ENCODE assay signal across 9 cellular contexts in genomic region chrX:154380153-154380552, GRCh38. TPM values are rescaled to one million over a fixed set of nuclear protein-coding genes. Genes with fewer than 3 reads are reported as not detected.
DNase-seq lines count a peak whose midpoint lies in the region; ATAC-seq and TF ChIP-seq lines count a peak whose summit lies in the region.
"Had no signal": no experiment of that assay in that cellular context is flagged by ENCODE, and none has a peak within 500 bp of the region (broad histone marks: within the 10 kb centered on the region; RNA-seq: fewer than 3 reads in every experiment).

No MANE protein-coding gene starts in this region.

- peak overlapping the region; percentile 78 for H3K4me3 Mint-ChIP-seq in activated CD8-positive, alpha-beta memory T cell treated with anti-CD3 and anti-CD28 coated beads, Interleukin-2, amount 10 ng/mL, durations not matched to agents 7 days and 5 days

- peak overlapping the region; percentile 85 for H3K27ac Mint-ChIP-seq in activated CD8-positive, alpha-beta memory T cell treated with anti-CD3 and anti-CD28 coated beads, Interleukin-2, amount 10 ng/mL, durations not matched to agents 7 days and 5 days

- no peak for TF ChIP-seq EP300 in tibial nerve (IDR thresholded peaks at IDR 0.05)

- no peak for TF ChIP-seq RAD21 in liver (IDR thresholded peaks at IDR 0.05)

- CTCF ChIA-PET in activated CD8-positive, alpha-beta memory T cell treated with anti-CD3 and anti-CD28 coated beads, Interleukin-2, amount 10 ng/mL, durations not matched to agents 7 days and 5 days (lab: Charles Lee): no interaction called here

- H3K4me1 ChIP-seq in liver (ENCODE audit: control insufficient read depth in 4 of 4, insufficient read depth in 4 of 4, low read length in 3 of 4) (peaks cover 3 to 11% (median 7%) of the 10 kb centered on the region in 4 donors), tibial nerve (peaks cover 0 to 21% (median 0%) of the 10 kb centered on the region in 4 donors)

- peak overlapping the region; percentile 87 to 91 for H3K9ac ChIP-seq in liver (ENCODE audit: low read depth in 1 of 2, low read length in 2 of 2)

- TF ChIP-seq POLR2A in tibial nerve (IDR thresholded peaks at IDR 0.05): no peak

- WGBS in liver: 33% methylated on average over 13 of the region's 13 CpGs
- WGBS in tibial nerve, 2 donors: 43 to 56% methylated on average over 12 of the region's 13 CpGs

- H3K9me3 ChIP-seq in liver (ENCODE audit: control insufficient read depth in 4 of 4, low read length in 3 of 4) (no peaks in the 10 kb centered on the region), tibial nerve (no peaks in the 10 kb centered on the region)

- H3K27ac ChIP-seq in liver (ENCODE audit: low read depth in 1 of 2, low read length in 2 of 2) (peak overlapping the region; percentile 96 to 98), tibial nerve (peak overlapping the region; percentile 98 to 100 (median 98))

- H3K9me3 Mint-ChIP-seq in activated CD8-positive, alpha-beta memory T cell treated with anti-CD3 and anti-CD28 coated beads, Interleukin-2, amount 10 ng/mL, durations not matched to agents 7 days and 5 days (ENCODE audit: low read depth): no peaks in the 10 kb centered on the region

- ATAC-seq in activated CD8-positive, alpha-beta memory T cell treated with anti-CD3 and anti-CD28 coated beads, Interleukin-2, amount 10 ng/mL, durations not matched to agents 7 days and 5 days: no peak
- no peak for ATAC-seq in HG03565 (IDR thresholded peaks at IDR 0.05; ENCODE audit: unreplicated experiment)

- H3K36me3 ChIP-seq in liver (ENCODE audit: control insufficient read depth in 4 of 4, insufficient read depth in 3 of 4, low read depth in 1 of 4, low read length in 3 of 4): no peaks in the 10 kb centered on the region
- H3K36me3 ChIP-seq in tibial nerve: no peaks in the 10 kb centered on the region

- peaks cover 9% of the 10 kb centered on the region for H3K36me3 Mint-ChIP-seq in activated CD8-positive, alpha-beta memory T cell treated with anti-CD3 and anti-CD28 coated beads, Interleukin-2, amount 10 ng/mL, durations not matched to agents 7 days and 5 days

- peaks cover 27% of the 10 kb centered on the region for H3K4me1 Mint-ChIP-seq in activated CD8-positive, alpha-beta memory T cell treated with anti-CD3 and anti-CD28 coated beads, Interleukin-2, amount 10 ng/mL, durations not matched to agents 7 days and 5 days

- DNase-seq in activated CD8-positive, alpha-beta memory T cell treated with anti-CD3 and anti-CD28 coated beads, Interleukin-2, amount 10 ng/mL, durations not matched to agents 7 days and 5 days: no peak
- no peak for DNase-seq in activated CD8-positive, alpha-beta memory T cell treated with anti-CD3 and anti-CD28 coated beads, Interleukin-2, amount 50 U/mL, for 4 hours
- DNase-seq in astrocyte of the spinal cord (ENCODE audit: low read depth, low spot score) (no peak), tibial nerve (ENCODE audit: low spot score in 2 of 2) (no peak), midbrain (lab: John Stamatoyannopoulos, UW) (no peak)
- no peak for DNase-seq in central memory CD4-positive, alpha-beta T cell
- DNase-seq: NCI-H1694 had no signal

- peak overlapping the region; percentile 67 for H3K4me3 ChIP-seq in astrocyte of the spinal cord (ENCODE audit: low read depth, low read length)
- H3K4me3 ChIP-seq in liver (ENCODE audit: low read depth in 1 of 3, low read length in 3 of 3): peak overlapping the region; percentile 69 to 78 (median 72)
- H3K4me3 ChIP-seq in tibial nerve: peak overlapping the region; percentile 64 to 86 (median 73)

- TF ChIP-seq CTCF in astrocyte of the spinal cord (IDR thresholded peaks at IDR 0.05; ENCODE audit: low read depth, low read length) (no peak), liver (IDR thresholded peaks at IDR 0.05; ENCODE audit: low read depth, low read length, missing input control) (no peak), tibial nerve (IDR thresholded peaks at IDR 0.05) (no peak)

- no peaks in the 10 kb centered on the region for H3K27me3 Mint-ChIP-seq in activated CD8-positive, alpha-beta memory T cell treated with anti-CD3 and anti-CD28 coated beads, Interleukin-2, amount 10 ng/mL, durations not matched to agents 7 days and 5 days

- H3K27me3 ChIP-seq in liver (ENCODE audit: control insufficient read depth in 4 of 4, insufficient read depth in 4 of 4, low read length in 3 of 4) (no peaks in the 10 kb centered on the region), tibial nerve (no peaks in the 10 kb centered on the region)

- in situ Hi-C loops in astrocyte of the spinal cord (cut with HindIII; ENCODE audit: low sequenced_read_pairs): no loop called here

TF ChIP-seq in liver, 16 proteins besides CTCF, POLR2A, EP300 and RAD21:
- TF ChIP-seq ZBTB33 (IDR thresholded peaks at IDR 0.05): no peak
- TF ChIP-seq GABPA (IDR thresholded peaks at IDR 0.05 in 1 of 2, conservative IDR thresholded peaks at IDR 0.05 in 1 of 2): no peak
- TF ChIP-seq FOXA2 (IDR thresholded peaks at IDR 0.05): no peak
- TF ChIP-seq MAX (IDR thresholded peaks at IDR 0.05): no peak
- TF ChIP-seq TAF1 (conservative IDR thresholded peaks at IDR 0.05): no peak

RNA-seq across cellular contexts. Expression of gene EMD, which starts 1.1 kb away (rescaled TPM):
- total RNA-seq in activated CD8-positive, alpha-beta memory T cell treated with anti-CD3 and anti-CD28 coated beads, Interleukin-2, amount 10 ng/mL, durations not matched to agents 7 days and 5 days: 10 to 100 TPM; 64.6 to 70.2 TPM
- total RNA-seq in liver (10 to 100 TPM; 11.6 to 18.5 TPM), tibial nerve (10 to 100 TPM; 38.0 to 72.6 (median 46.7) TPM)
- 10 to 100 TPM; 15.5 to 38.0 TPM for polyA plus RNA-seq in liver

RNA-seq across cellular contexts. Expression of gene FLNA, which starts 5.7 kb away (rescaled TPM):
- 1,000 to 10,000 TPM; 1,602 to 2,011 TPM for total RNA-seq in activated CD8-positive, alpha-beta memory T cell treated with anti-CD3 and anti-CD28 coated beads, Interleukin-2, amount 10 ng/mL, durations not matched to agents 7 days and 5 days
- total RNA-seq in liver: 100 to 1,000 TPM; 150 to 152 TPM
- 10 to 100 TPM; 23.4 to 84.8 TPM for polyA plus RNA-seq in liver
- 1,000 to 10,000 TPM in 3 of 4 donors, 100 to 1,000 TPM in 1; 995 to 1,349 (median 1,139) TPM for total RNA-seq in tibial nerve

RNA-seq across cellular contexts. Expression of gene RPL10, which starts 18.0 kb away (rescaled TPM):
- total RNA-seq in activated CD8-positive, alpha-beta memory T cell treated with anti-CD3 and anti-CD28 coated beads, Interleukin-2, amount 10 ng/mL, durations not matched to agents 7 days and 5 days: 1,000 to 10,000 TPM; 2,013 to 2,356 TPM
- total RNA-seq in liver (1,000 to 10,000 TPM; 1,323 to 1,523 TPM), tibial nerve (1,000 to 10,000 TPM; 4,372 to 6,501 (median 5,244) TPM)
- 1,000 to 10,000 TPM in 1 of 2 donors, 100 to 1,000 TPM in 1; 446 to 1,644 TPM for polyA plus RNA-seq in liver

RNA-seq across cellular contexts. Expression of gene DNASE1L1, which starts 28.9 kb away (rescaled TPM):
- total RNA-seq in activated CD8-positive, alpha-beta memory T cell treated with anti-CD3 and anti-CD28 coated beads, Interleukin-2, amount 10 ng/mL, durations not matched to agents 7 days and 5 days: 10 to 100 TPM; 18.4 to 19.6 TPM
- total RNA-seq in liver: 10 to 100 TPM; 14.6 to 22.1 TPM
- polyA plus RNA-seq in liver: 10 to 100 TPM in 1 of 2 donors, 1 to 10 TPM in 1; 9.3 to 18.7 TPM
- total RNA-seq in tibial nerve: 10 to 100 TPM; 21.4 to 36.0 (median 28.6) TPM

RNA-seq across cellular contexts. Expression of gene TAFAZZIN, which starts 31.2 kb away (rescaled TPM):
- total RNA-seq in activated CD8-positive, alpha-beta memory T cell treated with anti-CD3 and anti-CD28 coated beads, Interleukin-2, amount 10 ng/mL, durations not matched to agents 7 days and 5 days: 10 to 100 TPM; 77.1 to 90.2 TPM
- total RNA-seq in liver (10 to 100 TPM in 1 of 2 donors, 1 to 10 TPM in 1; 7.8 to 15.6 TPM), tibial nerve (100 to 1,000 TPM in 2 of 4 donors, 10 to 100 TPM in 2; 78.9 to 138 (median 97.7) TPM)
- 10 to 100 TPM; 10.6 to 16.3 TPM for polyA plus RNA-seq in liver

Comparison
In these comparisons a context has a peak if more than half of its experiments do, and no peak if none do; other contexts are left out.
1. RNA of gene FLNA, which starts 5.7 kb away (total RNA-seq): 1,602 to 2,011 TPM in activated CD8-positive, alpha-beta memory T cell treated with anti-CD3 and anti-CD28 coated beads, Interleukin-2, amount 10 ng/mL, durations not matched to agents 7 days and 5 days and 995 to 1,349 TPM in tibial nerve; 150 to 152 TPM in liver; every median in the first group is over 4 times any median in the second.
2. Peak in every context shown above with its lines, with median percentiles within 50 percentile points of each other: H3K4me3 ChIP-seq.